8 cellular contexts compared by ENCODE assay signal in genomic region chr13:23921451-23921888, GRCh38. TPM values are rescaled to one million over a fixed set of nuclear protein-coding genes. Genes with fewer than 3 reads are reported as not detected.
DNase-seq lines count a peak whose midpoint lies in the region; FAIRE-seq and TF ChIP-seq lines count a peak whose summit lies in the region.

No MANE protein-coding gene starts in this region.

- no peak overlapping the region for H3K4me3 Mint-ChIP-seq in type B pancreatic cell

- H3K4me1 Mint-ChIP-seq in type B pancreatic cell (ENCODE audit: unreplicated experiment) = no peaks in the 10 kb centered on the region

- H3K27me3 Mint-ChIP-seq in type B pancreatic cell = peaks cover 15% of the 10 kb centered on the region

- no peaks in the 10 kb centered on the region for H3K36me3 Mint-ChIP-seq in type B pancreatic cell

- no peaks in the 10 kb centered on the region for H3K9me3 Mint-ChIP-seq in type B pancreatic cell

- in situ Hi-C loops in astrocyte of the spinal cord (cut with HindIII; ENCODE audit: low sequenced_read_pairs) = no loop called here

- peak; percentile 56 for DNase-seq in AG08395 (ENCODE audit: low spot score)
- peak; percentile 21 for DNase-seq in NCI-H2227 treated with DMSO at 0.1 percent for 48 hours (lab: John Stamatoyannopoulos, UW)
- DNase-seq in astrocyte of the spinal cord (ENCODE audit: low read depth, low spot score) = peak; percentile 53
- no peak for DNase-seq in type B pancreatic cell (ENCODE audit: extremely low spot score, unreplicated experiment)
- DNase-seq in GDM1 (lab: John Stamatoyannopoulos, UW) = no peak
- DNase-seq in cerebellar nuclear complex (lab: John Stamatoyannopoulos, UW) = no peak

- H3K27ac Mint-ChIP-seq in type B pancreatic cell = no peak overlapping the region

- no peak overlapping the region for H3K4me3 ChIP-seq in GM12875 (ENCODE audit: low read depth, low read length)
- H3K4me3 ChIP-seq in astrocyte of the spinal cord (ENCODE audit: low read depth, low read length) = no peak overlapping the region

- peak; percentile 33; the same call in 1 of the 2 replicates for TF ChIP-seq CTCF in GM12875 (IDR thresholded peaks at IDR 0.05; ENCODE audit: borderline replicate concordance, insufficient read depth, low read depth, low read length)
- TF ChIP-seq CTCF in astrocyte of the spinal cord (IDR thresholded peaks at IDR 0.05; ENCODE audit: low read depth, low read length) = peak; percentile 64
- TF ChIP-seq CTCF in type B pancreatic cell (conservative IDR thresholded peaks at IDR 0.05) = peak; percentile 94

- peak; percentile 100 for FAIRE-seq in islet of Langerhans (lab: Jason Lieb, UNC)

RNA-seq across cellular contexts. Expression of gene C1QTNF9B, which starts 24.2 kb away (rescaled TPM):
- not detected in 2 replicates for total RNA-seq in type B pancreatic cell (ENCODE audit: low replicate concordance)

RNA-seq across cellular contexts. Expression of gene MIPEP, which starts 32.3 kb away (rescaled TPM):
- 29.9 and 41.8 TPM in 2 replicates for total RNA-seq in type B pancreatic cell (ENCODE audit: low replicate concordance)

Comparison
In these comparisons a context has a peak if more than half of its experiments do, and no peak if none do; other contexts are left out.
1. DNase-seq: peak in AG08395 (single experiment), NCI-H2227 treated with DMSO at 0.1 percent for 48 hours (single experiment) and astrocyte of the spinal cord (single experiment); none in type B pancreatic cell (single experiment), GDM1 (single experiment) and cerebellar nuclear complex (0 of 2).
2. CTCF ChIP-seq: peak in every context shown above with its lines; median percentile 94 in type B pancreatic cell; 64 in astrocyte of the spinal cord; 33 in GM12875.